In genomic region chr7:54981913-54982312, GRCh38 we compare ENCODE assay signal across 1 cellular context.
TF ChIP-seq lines count a peak whose summit lies in the region.

No MANE protein-coding gene starts in this region.

TF ChIP-seq in K562, 482 proteins besides CTCF, POLR2A, EP300 and RAD21 (continued from another document and continues in another):
- TF ChIP-seq AFF1 (IDR thresholded peaks at IDR 0.05; ENCODE audit: low read depth in 1 of 2, partially characterized antibody in 2 of 2) (no peak), E2F1 (CRISPR knock-in tag; IDR thresholded peaks at IDR 0.05) (no peak), SPI1 (IDR thresholded peaks at IDR 0.05; ENCODE audit: borderline replicate concordance, low read depth, low read length) (peak; percentile 44; the same call in 1 of the 2 replicates), ZBTB2 (IDR thresholded peaks at IDR 0.05) (no peak), HDAC3 (IDR thresholded peaks at IDR 0.05; ENCODE audit: borderline replicate concordance, partially characterized antibody) (no peak), SIN3B (IDR thresholded peaks at IDR 0.05; ENCODE audit: low read depth) (no peak), ETV1 (tag; conservative IDR thresholded peaks at IDR 0.05; ENCODE audit: low read depth) (peak; percentile 47; the same call in 1 of the 2 replicates), SNAPC5 (CRISPR knock-in tag; IDR thresholded peaks at IDR 0.05) (no peak), PKNOX1 (IDR thresholded peaks at IDR 0.05) (peak; percentile 72), ARID3B (CRISPR knock-in tag; IDR thresholded peaks at IDR 0.05; ENCODE audit: borderline replicate concordance) (no peak), STAT5A (IDR thresholded peaks at IDR 0.05; ENCODE audit: borderline replicate concordance, low read length) (0 out of 2 replicates have a peak, but pooled peaks have one; percentile 21), ZNF274 (IDR thresholded peaks at IDR 0.05; ENCODE audit: borderline replicate concordance, low read depth, low read length) (no peak), CXXC5 (CRISPR knock-in tag; IDR thresholded peaks at IDR 0.05) (0 out of 2 replicates have a peak, but pooled peaks have one; percentile 12), MCM7 (IDR thresholded peaks at IDR 0.05) (no peak), VEZF1 (CRISPR knock-in tag; IDR thresholded peaks at IDR 0.05) (peak; percentile 60; the same call in 1 of the 2 replicates), EHMT2 (IDR thresholded peaks at IDR 0.05) (peak; percentile 49; the same call in 1 of the 2 replicates), ZNF551 (CRISPR knock-in tag; IDR thresholded peaks at IDR 0.05) (no peak), ZNF121 (CRISPR knock-in tag; conservative IDR thresholded peaks at IDR 0.05) (no peak), ZNF449 (CRISPR knock-in tag; IDR thresholded peaks at IDR 0.05) (no peak), MYC (IDR thresholded peaks at IDR 0.05; ENCODE audit: low read depth, low read length) (peak; percentile 44; the same call in 1 of the 2 replicates), MYC (CRISPR knock-in tag; IDR thresholded peaks at IDR 0.05; ENCODE audit: borderline replicate concordance, low read depth) (no peak), SMARCC2 (IDR thresholded peaks at IDR 0.05; ENCODE audit: low read depth) (no peak), CREM (IDR thresholded peaks at IDR 0.05; ENCODE audit: low read depth) (peak; percentile 40), GABPA (tag; conservative IDR thresholded peaks at IDR 0.05; ENCODE audit: low read depth) (peak; percentile 51), HOMEZ (CRISPR knock-in tag; IDR thresholded peaks at IDR 0.05) (no peak), NELFE (IDR thresholded peaks at IDR 0.05; ENCODE audit: insufficient read depth, insufficient read length) (no peak), ATF1 (CRISPR knock-in tag; IDR thresholded peaks at IDR 0.05) (no peak), ATF1 (tag; IDR thresholded peaks at IDR 0.05) (peak; percentile 72), ADNP (tag; IDR thresholded peaks at IDR 0.05) (no peak), NRF1 (conservative IDR thresholded peaks at IDR 0.05 in 1 of 2, IDR thresholded peaks at IDR 0.05 in 1 of 2) (peak; percentile 75 to 81), FOXO4 (CRISPR knock-in tag; IDR thresholded peaks at IDR 0.05) (no peak), E2F6 (IDR thresholded peaks at IDR 0.05; ENCODE audit: borderline replicate concordance in 1 of 2, extremely low read depth in 1 of 2, insufficient read depth in 1 of 2, insufficient read length in 1 of 2, low read depth in 1 of 2, low read length in 1 of 2, poor library complexity in 1 of 2, severe bottlenecking in 1 of 2) (peak in 1 of 2 experiments; percentile 47), RBFOX2 (IDR thresholded peaks at IDR 0.05; ENCODE audit: low read depth, low read length) (peak; percentile 50), GTF2A2 (tag; IDR thresholded peaks at IDR 0.05) (no peak)
